Comparison of ENCODE assay signal across 8 cellular contexts in genomic region chr6:89371849-89372505, GRCh38. TPM values are rescaled to one million over a fixed set of nuclear protein-coding genes. Genes with fewer than 3 reads are reported as not detected.
DNase-seq lines count a peak whose midpoint lies in the region; ATAC-seq and TF ChIP-seq lines count a peak whose summit lies in the region.

No MANE protein-coding gene starts in this region.

- no peaks in the 10 kb centered on the region for H3K79me2 ChIP-seq in Loucy (ENCODE audit: insufficient read depth, low read length)
- H3K79me2 ChIP-seq in SU-DHL-6 (ENCODE audit: insufficient read depth, low read length) = no peaks in the 10 kb centered on the region

- H3K36me3 ChIP-seq in HAP-1 (replicated peaks) (peaks cover 35% of the 10 kb centered on the region), Loucy (ENCODE audit: insufficient read depth, low read length) (peaks cover 6% of the 10 kb centered on the region; the same call in 1 of the 2 replicates), SU-DHL-6 (ENCODE audit: low read length) (peaks cover 14% of the 10 kb centered on the region), heart left ventricle (peaks cover 0 to 15% (median 0%) of the 10 kb centered on the region in 9 donors)

- peak; percentile 81 to 88 for ATAC-seq in activated naive CD4-positive, alpha-beta T cell treated with anti-CD3 and anti-CD28 coated beads, Interleukin-2, amount 50 U/mL, for 72 hours
- peak; percentile 71 to 92 (median 88) for ATAC-seq in heart left ventricle

- H3K9me3 Mint-ChIP-seq in activated naive CD4-positive, alpha-beta T cell treated with anti-CD3 and anti-CD28 coated beads, Interleukin-2, amount 50 U/mL, for 72 hours = no peaks in the 10 kb centered on the region

- H3K9me3 ChIP-seq in HAP-1 (no peaks in the 10 kb centered on the region), Loucy (ENCODE audit: insufficient read depth, low read depth, low read length) (no peaks in the 10 kb centered on the region), SU-DHL-6 (ENCODE audit: insufficient read depth, low read length) (no peaks in the 10 kb centered on the region), heart left ventricle (no peaks in the 10 kb centered on the region)

- no peak overlapping the region for H3K4me2 ChIP-seq in Loucy (ENCODE audit: low read depth, low read length, poor library complexity, severe bottlenecking)
- H3K4me2 ChIP-seq in SU-DHL-6 (ENCODE audit: low read depth, low read length, poor library complexity, severe bottlenecking) = peak overlapping the region; percentile 49

- H4K20me1 ChIP-seq in Loucy (ENCODE audit: insufficient read depth, low read length, poor library complexity, severe bottlenecking) (no peaks in the 10 kb centered on the region), SU-DHL-6 (ENCODE audit: low read depth, low read length) (no peaks in the 10 kb centered on the region)

- DNase-seq in GM12864 (ENCODE audit: low read depth) = no peak
- DNase-seq in HAP-1 (ENCODE audit: low spot score in 2 of 2) = peak; percentile 45 to 84
- DNase-seq in activated naive CD4-positive, alpha-beta T cell treated with anti-CD3 and anti-CD28 coated beads, Interleukin-2, amount 50 U/mL, for 72 hours (ENCODE audit: low spot score in 2 of 2) = peak; percentile 64 to 80
- DNase-seq in heart left ventricle = peak; percentile 74 to 86 (median 85)
- no peak for DNase-seq in retinal pigment epithelial cell (ENCODE audit: low read depth)
- DNase-seq in GOT3 (lab: John Stamatoyannopoulos, UW) = no peak

- H3K4me3 ChIP-seq in GM12864 (ENCODE audit: low read depth, low read length) (no peak overlapping the region), HAP-1 (no peak overlapping the region), Loucy (ENCODE audit: low read length, poor library complexity, severe bottlenecking) (no peak overlapping the region), SU-DHL-6 (ENCODE audit: insufficient read depth, low read length, poor library complexity, severe bottlenecking) (no peak overlapping the region), heart left ventricle (no peak overlapping the region), retinal pigment epithelial cell (ENCODE audit: low read length) (no peak overlapping the region)

- intact Hi-C loops in heart left ventricle (cut with DNase I) = loop anchor here in 5 of 10 donors (2.0 to 5.0 kb wide), 3 partner anchors 40 to 390 kb away; partner anchors contain the start of gene RRAGD (in 4 of the 5)

- no peaks in the 10 kb centered on the region for H3F3A ChIP-seq in Loucy (ENCODE audit: low read depth)
- peaks cover 43% of the 10 kb centered on the region for H3F3A ChIP-seq in SU-DHL-6 (ENCODE audit: insufficient read depth)

- TF ChIP-seq CTCF in GM12864 (IDR thresholded peaks at IDR 0.05; ENCODE audit: low read depth, low read length, missing control alignments) (peak; percentile 99), Loucy (conservative IDR thresholded peaks at IDR 0.05; ENCODE audit: low read length) (peak; percentile 97), SU-DHL-6 (IDR thresholded peaks at IDR 0.05; ENCODE audit: insufficient read depth, low read length, poor library complexity, severe bottlenecking) (peak; percentile 98), heart left ventricle (IDR thresholded peaks at IDR 0.05) (peak; percentile 88 to 98 (median 94)), retinal pigment epithelial cell (conservative IDR thresholded peaks at IDR 0.05; ENCODE audit: low read depth, low read length) (peak; percentile 98)

- H3K36me3 Mint-ChIP-seq in activated naive CD4-positive, alpha-beta T cell treated with anti-CD3 and anti-CD28 coated beads, Interleukin-2, amount 50 U/mL, for 72 hours = no peaks in the 10 kb centered on the region

- no peak overlapping the region for H3K9ac ChIP-seq in Loucy (ENCODE audit: low read depth, low read length, poor library complexity, severe bottlenecking)
- H3K9ac ChIP-seq in SU-DHL-6 (ENCODE audit: low read length) = peak overlapping the region; percentile 47

- in situ Hi-C loops in HAP-1 (cut with MboI; ENCODE audit: low sequenced_read_pairs) = no loop called here

- H3K4me1 ChIP-seq in HAP-1 = peaks cover 8% of the 10 kb centered on the region
- H3K4me1 ChIP-seq in Loucy (ENCODE audit: insufficient read depth, low read length, poor library complexity, severe bottlenecking) = peaks cover 10% of the 10 kb centered on the region
- peaks cover 0 to 28% (median 21%) of the 10 kb centered on the region in 12 donors for H3K4me1 ChIP-seq in heart left ventricle

- peak overlapping the region; percentile 84 for H3K27ac ChIP-seq in SU-DHL-6 (ENCODE audit: low read depth, low read length)
- peak overlapping the region in 8 of 12 donors; percentile 1 to 71 (median 36) for H3K27ac ChIP-seq in heart left ventricle

- H3K27ac Mint-ChIP-seq in activated naive CD4-positive, alpha-beta T cell treated with anti-CD3 and anti-CD28 coated beads, Interleukin-2, amount 50 U/mL, for 72 hours = no peak overlapping the region

- H2AFZ ChIP-seq in Loucy (ENCODE audit: low read length) (no peak overlapping the region), SU-DHL-6 (ENCODE audit: low read depth, low read length, severe bottlenecking) (peak overlapping the region; percentile 83)

- 22 to 33% (median 28%) methylated on average over 6 to 8 of the region's 8 CpGs for WGBS in heart left ventricle, 4 donors

- H3K27me3 ChIP-seq in HAP-1 (ENCODE audit: low read depth) = no peaks in the 10 kb centered on the region
- H3K27me3 ChIP-seq in Loucy (ENCODE audit: insufficient read depth, low read length, poor library complexity, severe bottlenecking) = no peaks in the 10 kb centered on the region
- H3K27me3 ChIP-seq in SU-DHL-6 (ENCODE audit: low read length) = no peaks in the 10 kb centered on the region
- no peaks in the 10 kb centered on the region for H3K27me3 ChIP-seq in heart left ventricle

- no peaks in the 10 kb centered on the region for H3K9me2 ChIP-seq in Loucy (replicated peaks; ENCODE audit: low read depth, low read length)
- no peaks in the 10 kb centered on the region for H3K9me2 ChIP-seq in SU-DHL-6 (replicated peaks; ENCODE audit: insufficient read depth, low read length)

- TF ChIP-seq POLR2A in heart left ventricle (IDR thresholded peaks at IDR 0.05) = no peak

RNA-seq across cellular contexts. Expression of gene UBE2J1, which starts 19.5 kb away (rescaled TPM):
- 10 to 100 TPM; 15.2 to 20.5 TPM for total RNA-seq in activated naive CD4-positive, alpha-beta T cell treated with anti-CD3 and anti-CD28 coated beads, Interleukin-2, amount 50 U/mL, for 72 hours
- total RNA-seq in heart left ventricle = 10 to 100 TPM in 8 of 9 donors, 1 to 10 TPM in 1; 9.8 to 28.2 (median 15.2) TPM
- polyA plus RNA-seq in heart left ventricle = 10 to 100 TPM in 1 of 2 donors, 1 to 10 TPM in 1; 8.9 to 18.1 TPM

RNA-seq across cellular contexts. Expression of gene RRAGD, which starts 40.1 kb away (rescaled TPM):
- 10 to 100 TPM; 20.2 to 20.5 TPM for total RNA-seq in activated naive CD4-positive, alpha-beta T cell treated with anti-CD3 and anti-CD28 coated beads, Interleukin-2, amount 50 U/mL, for 72 hours
- 100 to 1,000 TPM in 5 of 9 donors, 10 to 100 TPM in 4; 69.7 to 147 (median 102) TPM for total RNA-seq in heart left ventricle
- polyA plus RNA-seq in heart left ventricle = 10 to 100 TPM; 25.8 to 40.8 TPM

RNA-seq across cellular contexts. Expression of gene GABRR2, which starts 56.9 kb away (rescaled TPM):
- under 1 TPM; 0.14 to 0.29 TPM for total RNA-seq in activated naive CD4-positive, alpha-beta T cell treated with anti-CD3 and anti-CD28 coated beads, Interleukin-2, amount 50 U/mL, for 72 hours
- 1 to 10 TPM in 1 of 9 donors, under 1 TPM in 8; 0.20 to 1.1 (median 0.31) TPM for total RNA-seq in heart left ventricle
- under 1 TPM; 0.30 to 0.46 TPM for polyA plus RNA-seq in heart left ventricle

Comparison
In these comparisons a context has a peak if more than half of its experiments do, and no peak if none do; other contexts are left out.
1. DNase-seq: peak in HAP-1 (2 of 2), activated naive CD4-positive, alpha-beta T cell treated with anti-CD3 and anti-CD28 coated beads, Interleukin-2, amount 50 U/mL, for 72 hours (2 of 2) and heart left ventricle (5 of 5); none in GM12864 (single experiment), retinal pigment epithelial cell (single experiment) and GOT3 (single experiment).
2. Peak in every context shown above with its lines, with median percentiles within 50 percentile points of each other: CTCF ChIP-seq.